In the genomic region with DNA sequence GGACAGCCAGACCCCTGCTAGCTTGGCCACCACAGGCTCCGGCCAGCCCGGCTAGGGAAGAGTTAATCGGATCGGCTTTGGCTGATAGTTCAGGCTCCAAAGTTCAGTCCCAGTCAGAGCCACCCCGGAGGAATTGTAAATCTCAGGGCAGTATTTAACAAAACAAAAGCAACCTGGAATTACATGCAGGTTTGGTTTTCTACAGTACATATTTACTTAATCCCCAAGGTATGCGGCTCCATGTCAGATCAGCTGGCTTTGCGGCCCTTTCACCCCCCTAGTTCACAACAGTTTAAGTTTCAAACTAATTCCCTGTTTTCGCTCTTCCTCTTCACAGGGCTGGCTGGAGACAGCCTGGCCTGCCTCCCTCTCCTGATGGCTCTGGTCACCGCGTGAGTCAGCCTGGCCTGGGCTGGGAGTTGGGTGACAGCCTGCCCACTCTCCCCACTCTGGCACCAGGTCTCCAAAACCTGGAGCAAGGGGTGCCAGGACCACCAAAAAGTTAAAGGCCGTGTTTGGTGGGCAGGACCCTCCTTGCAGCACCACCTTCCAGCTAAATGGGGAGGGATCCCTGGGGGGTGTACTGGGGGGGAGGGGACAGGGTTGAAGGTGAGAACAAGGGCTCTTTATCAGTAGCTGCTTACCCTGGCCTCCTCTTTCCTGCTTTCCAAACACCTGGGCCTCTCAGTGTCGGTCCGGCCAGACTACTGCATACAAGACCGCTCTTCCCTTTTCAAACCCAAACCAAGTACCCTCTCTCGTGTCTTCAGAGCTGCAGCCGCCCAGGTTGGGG, we compare ENCODE assay signal across 8 cellular contexts. TPM values are rescaled to one million over a fixed set of nuclear protein-coding genes. Genes with fewer than 3 reads are reported as not detected.
DNase-seq lines count a peak whose midpoint lies in the region; ATAC-seq and TF ChIP-seq lines count a peak whose summit lies in the region.

No MANE protein-coding gene starts in this region.

- H3F3A ChIP-seq in SK-N-SH (replicated peaks; ENCODE audit: insufficient read depth), result peaks cover 18% of the 10 kb centered on the region
- H3F3A ChIP-seq in MM.1S (ENCODE audit: insufficient read depth, low read length), result peaks cover 13% of the 10 kb centered on the region; the same call in 1 of the 2 replicates

- H3K27ac ChIP-seq in SK-N-SH (ENCODE audit: low read depth in 2 of 2, low read length in 1 of 2) (peak overlapping the region; percentile 66 to 79), aorta (ENCODE audit: low read depth in 1 of 2, low read length in 2 of 2) (peak overlapping the region; percentile 79 to 97), MM.1S (ENCODE audit: low read length) (no peak overlapping the region)

- ATAC-seq in aorta (ENCODE audit: low FRiP score), result peak; percentile 58

- no peaks in the 10 kb centered on the region for H4K20me1 ChIP-seq in SK-N-SH (ENCODE audit: insufficient read depth)
- no peaks in the 10 kb centered on the region for H4K20me1 ChIP-seq in MM.1S (ENCODE audit: insufficient read depth, low read length)

- H3K9me2 ChIP-seq in SK-N-SH (no peaks in the 10 kb centered on the region), MM.1S (replicated peaks; ENCODE audit: insufficient read depth, low read length) (no peaks in the 10 kb centered on the region)

- TF ChIP-seq RAD21 in SK-N-SH (IDR thresholded peaks at IDR 0.05; ENCODE audit: low read length), result no peak

- H2AFZ ChIP-seq in SK-N-SH (ENCODE audit: low read depth), result peak overlapping the region; percentile 72
- H2AFZ ChIP-seq in MM.1S (ENCODE audit: low read length), result no peak overlapping the region

- TF ChIP-seq EP300 in SK-N-SH (IDR thresholded peaks at IDR 0.05; ENCODE audit: borderline replicate concordance in 1 of 2, low read depth in 1 of 2, low read length in 1 of 2), result peak in 1 of 2 experiments; percentile 61; a peak in 2 of 4 replicates

- CTCF ChIA-PET in SK-N-SH (lab: Yijun Ruan, JAX), result interaction anchor here (1.1 to 7.2 kb wide), 4 partner anchors 15 to 303 kb away, joined by 5 to 135 read pairs (median 8); no protein-coding TSS in a partner anchor

- H3K36me3 ChIP-seq in SK-N-SH (replicated peaks in 1 of 2; ENCODE audit: control insufficient read depth in 1 of 2, insufficient read depth in 2 of 2, low read length in 1 of 2), result peaks cover 0 to 7% of the 10 kb centered on the region in 2 experiments
- H3K36me3 ChIP-seq in aorta (ENCODE audit: control insufficient read depth in 1 of 2, insufficient read depth in 2 of 2, low read length in 1 of 2), result peaks cover 0 to 2% of the 10 kb centered on the region in 2 donors
- no peaks in the 10 kb centered on the region for H3K36me3 ChIP-seq in MM.1S (replicated peaks; ENCODE audit: insufficient read depth, low read length)

- intact Hi-C loops in aorta (cut with DNase I), result loop anchor here (2.0 to 10.0 kb wide), 7 partner anchors 19 to 209 kb away; no protein-coding TSS in a partner anchor

- peak overlapping the region; percentile 48 to 59; a peak in 3 of 4 replicates for H3K4me3 ChIP-seq in SK-N-SH (ENCODE audit: low read depth in 2 of 2, low read length in 1 of 2)
- peak overlapping the region; percentile 74 for H3K4me3 ChIP-seq in epithelial cell of esophagus (ENCODE audit: low read length)
- H3K4me3 ChIP-seq in aorta (ENCODE audit: low read length in 2 of 2), result peak overlapping the region; percentile 73 to 92
- H3K4me3 ChIP-seq in MM.1S (ENCODE audit: low read length), result no peak overlapping the region

- WGBS in SK-N-SH (ENCODE audit: low lambda C conversion rate), result 57% methylated on average over 16 of the region's 16 CpGs
- 0 to 1% methylated on average over 16 of the region's 16 CpGs for WGBS in aorta, 2 donors

- TF ChIP-seq CTCF in SK-N-SH (IDR thresholded peaks at IDR 0.05) (no peak), epithelial cell of esophagus (IDR thresholded peaks at IDR 0.05; ENCODE audit: insufficient read depth, low read depth, low read length, missing control alignments) (no peak), MM.1S (IDR thresholded peaks at IDR 0.05; ENCODE audit: low read length) (no peak)

- H3K4me1 ChIP-seq in SK-N-SH (ENCODE audit: control insufficient read depth in 1 of 2, insufficient read depth in 2 of 2, low read depth in 1 of 2, low read length in 1 of 2), result peaks cover 29 to 34% of the 10 kb centered on the region in 2 experiments; a peak in 3 of 4 replicates
- H3K4me1 ChIP-seq in aorta (ENCODE audit: control insufficient read depth in 1 of 2, insufficient read depth in 2 of 2, low read length in 2 of 2), result peaks cover 0 to 9% of the 10 kb centered on the region in 2 donors
- peaks cover 13% of the 10 kb centered on the region for H3K4me1 ChIP-seq in MM.1S (ENCODE audit: low read length)

- H3K9ac ChIP-seq in SK-N-SH (peak overlapping the region; percentile 56; the same call in 1 of the 2 replicates), MM.1S (ENCODE audit: low read length) (no peak overlapping the region)

- POLR2A ChIA-PET in SK-N-SH (lab: Yijun Ruan, JAX), result no interaction called here

- no peaks in the 10 kb centered on the region for H3K79me2 ChIP-seq in SK-N-SH (ENCODE audit: insufficient read depth)
- no peaks in the 10 kb centered on the region for H3K79me2 ChIP-seq in MM.1S (ENCODE audit: low read length)

- H3K9me3 ChIP-seq in SK-N-SH (no peaks in the 10 kb centered on the region), aorta (ENCODE audit: control insufficient read depth, low read length) (no peaks in the 10 kb centered on the region), MM.1S (replicated peaks; ENCODE audit: insufficient read depth, low read length) (no peaks in the 10 kb centered on the region)

- H3K27me3 ChIP-seq in SK-N-SH (ENCODE audit: insufficient read depth) (no peaks in the 10 kb centered on the region), aorta (ENCODE audit: control insufficient read depth in 1 of 2, insufficient read depth in 2 of 2, low read length in 1 of 2) (no peaks in the 10 kb centered on the region), MM.1S (replicated peaks; ENCODE audit: insufficient read depth, low read length) (peaks cover 36% of the 10 kb centered on the region)

- peak; percentile 30 for DNase-seq in activated CD4-positive, alpha-beta T cell treated with anti-CD3 and anti-CD28 coated beads for 48 hours
- no peak for DNase-seq in activated CD4-positive, alpha-beta T cell treated with anti-CD3 and anti-CD28 coated beads for 4 hours
- DNase-seq in SK-N-SH (no peak), epithelial cell of esophagus (ENCODE audit: low read depth) (peak; percentile 39), mucosa of gallbladder (ENCODE audit: low spot score) (peak; percentile 74), aorta (peak; percentile 88 to 92), HPDE6-E6E7 (ENCODE audit: extremely low spot score) (no peak), MM.1S (no peak)

- H3K4me2 ChIP-seq in SK-N-SH (peak overlapping the region; percentile 86), MM.1S (ENCODE audit: low read depth, low read length) (no peak overlapping the region)

TF ChIP-seq in SK-N-SH, 30 proteins besides CTCF, POLR2A, EP300 and RAD21 (continues in another document):
- TF ChIP-seq CHD2 (IDR thresholded peaks at IDR 0.05; ENCODE audit: low read length, partially characterized antibody) (no peak), TCF12 (IDR thresholded peaks at IDR 0.05) (peak; percentile 77), RFX5 (IDR thresholded peaks at IDR 0.05; ENCODE audit: low read length) (no peak), RCOR1 (IDR thresholded peaks at IDR 0.05; ENCODE audit: low read length) (no peak), GATA2 (CRISPR knock-in tag; IDR thresholded peaks at IDR 0.05) (no peak), POLR2AphosphoS5 (IDR thresholded peaks at IDR 0.05; ENCODE audit: low read depth, low read length) (no peak), ELF1 (IDR thresholded peaks at IDR 0.05) (peak; percentile 30; the same call in 1 of the 2 replicates), NFIC (IDR thresholded peaks at IDR 0.05; ENCODE audit: borderline replicate concordance) (peak; percentile 62), TEAD4 (IDR thresholded peaks at IDR 0.05; ENCODE audit: borderline replicate concordance, insufficient read depth) (no peak), MXI1 (IDR thresholded peaks at IDR 0.05; ENCODE audit: low read depth, low read length) (no peak), JUND (IDR thresholded peaks at IDR 0.05) (peak; percentile 39), FOSL2 (IDR thresholded peaks at IDR 0.05; ENCODE audit: borderline replicate concordance, low read depth) (peak; percentile 68; the same call in 1 of the 2 replicates)
- TF ChIP-seq, protein P1, sequence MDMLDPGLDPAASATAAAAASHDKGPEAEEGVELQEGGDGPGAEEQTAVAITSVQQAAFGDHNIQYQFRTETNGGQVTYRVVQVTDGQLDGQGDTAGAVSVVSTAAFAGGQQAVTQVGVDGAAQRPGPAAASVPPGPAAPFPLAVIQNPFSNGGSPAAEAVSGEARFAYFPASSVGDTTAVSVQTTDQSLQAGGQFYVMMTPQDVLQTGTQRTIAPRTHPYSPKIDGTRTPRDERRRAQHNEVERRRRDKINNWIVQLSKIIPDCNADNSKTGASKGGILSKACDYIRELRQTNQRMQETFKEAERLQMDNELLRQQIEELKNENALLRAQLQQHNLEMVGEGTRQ (IDR thresholded peaks at IDR 0.05; ENCODE audit: borderline replicate concordance, low read depth, low read length), result no peak
- TF ChIP-seq, protein P2, sequence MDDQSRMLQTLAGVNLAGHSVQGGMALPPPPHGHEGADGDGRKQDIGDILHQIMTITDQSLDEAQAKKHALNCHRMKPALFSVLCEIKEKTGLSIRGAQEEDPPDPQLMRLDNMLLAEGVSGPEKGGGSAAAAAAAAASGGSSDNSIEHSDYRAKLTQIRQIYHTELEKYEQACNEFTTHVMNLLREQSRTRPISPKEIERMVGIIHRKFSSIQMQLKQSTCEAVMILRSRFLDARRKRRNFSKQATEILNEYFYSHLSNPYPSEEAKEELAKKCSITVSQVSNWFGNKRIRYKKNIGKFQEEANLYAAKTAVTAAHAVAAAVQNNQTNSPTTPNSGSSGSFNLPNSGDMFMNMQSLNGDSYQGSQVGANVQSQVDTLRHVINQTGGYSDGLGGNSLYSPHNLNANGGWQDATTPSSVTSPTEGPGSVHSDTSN (IDR thresholded peaks at IDR 0.05), result peak; percentile 68
- TF ChIP-seq, protein P3, sequence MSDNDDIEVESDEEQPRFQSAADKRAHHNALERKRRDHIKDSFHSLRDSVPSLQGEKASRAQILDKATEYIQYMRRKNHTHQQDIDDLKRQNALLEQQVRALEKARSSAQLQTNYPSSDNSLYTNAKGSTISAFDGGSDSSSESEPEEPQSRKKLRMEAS (IDR thresholded peaks at IDR 0.05; ENCODE audit: low read depth), result peak; percentile 22; the same call in 1 of the 2 replicates

RNA-seq across cellular contexts. Expression of a gene that starts 1.9 kb away (rescaled TPM):
- polyA plus RNA-seq in SK-N-SH (2012; rRNA removed), result 29.6 and 44.8 TPM in 2 replicates
- polyA plus RNA-seq in SK-N-SH (2012; cell fraction: cytosol; rRNA removed), result 17.6 and 26.3 TPM in 2 replicates
- 41.9 and 43.1 TPM in 2 replicates for polyA plus RNA-seq in SK-N-SH (2012; cell fraction: nucleus; rRNA removed)
- total RNA-seq in mucosa of gallbladder, result 168 TPM
- total RNA-seq in aorta, result 100 to 1,000 TPM; 117 to 325 TPM
- 10 to 100 TPM; 27.5 to 57.7 TPM for polyA plus RNA-seq in aorta

RNA-seq across cellular contexts. Expression of a gene that starts 27.8 kb away (rescaled TPM):
- polyA plus RNA-seq in SK-N-SH (2012; rRNA removed) (0.32 and 0.59 TPM in 2 replicates), aorta (not detected)
- 0.21 and 0.23 TPM in 2 replicates for polyA plus RNA-seq in SK-N-SH (2012; cell fraction: cytosol; rRNA removed)
- 2.5 TPM in 2 replicates for polyA plus RNA-seq in SK-N-SH (2012; cell fraction: nucleus; rRNA removed)
- total RNA-seq in mucosa of gallbladder (not detected), aorta (not detected)

Comparison
In these comparisons a context has a peak if more than half of its experiments do, and no peak if none do; other contexts are left out.
1. DNase-seq: peak in activated CD4-positive, alpha-beta T cell treated with anti-CD3 and anti-CD28 coated beads for 48 hours (single experiment), epithelial cell of esophagus (single experiment), mucosa of gallbladder (single experiment) and aorta (2 of 2); none in activated CD4-positive, alpha-beta T cell treated with anti-CD3 and anti-CD28 coated beads for 4 hours (0 of 2), SK-N-SH (single experiment), HPDE6-E6E7 (single experiment) and MM.1S (single experiment).